Comparison of ENCODE assay signal across 12 cellular contexts in genomic region chr17:2369551-2370210, GRCh38. TPM values are rescaled to one million over a fixed set of nuclear protein-coding genes. Genes with fewer than 3 reads are reported as not detected.
A peak's percentile ranks its signal among the peaks of the same experiment; 100 is the strongest.
DNase-seq lines count a peak whose midpoint lies in the region; ATAC-seq and TF ChIP-seq lines count a peak whose summit lies in the region.
"Had no signal": no experiment of that assay in that cellular context is flagged by ENCODE, and none has a peak within 500 bp of the region (broad histone marks: within the 10 kb centered on the region; RNA-seq: fewer than 3 reads in every experiment).

No MANE protein-coding gene starts in this region.

- H3K4me1 ChIP-seq in HEK293 (ENCODE audit: control insufficient read depth, insufficient read depth, low read length) (no peaks in the 10 kb centered on the region; the same call in 1 of the 2 replicates), testis (no peaks in the 10 kb centered on the region)
- H3K4me1 ChIP-seq in effector memory CD4-positive, alpha-beta T cell (ENCODE audit: control insufficient read depth, insufficient read depth, low read length, poor library complexity, severe bottlenecking), result no peaks in the 10 kb centered on the region
- H3K4me1 ChIP-seq: ascending aorta had no signal

- no peaks in the 10 kb centered on the region for H3K4me1 Mint-ChIP-seq in central memory CD8-positive, alpha-beta T cell
- no peaks in the 10 kb centered on the region for H3K4me1 Mint-ChIP-seq in activated naive CD8-positive, alpha-beta T cell treated with anti-CD3 and anti-CD28 coated beads, Interleukin-2, amount 50 U/mL, for 24 hours
- H3K4me1 Mint-ChIP-seq: CD8-positive, alpha-beta memory T cell; stimulated activated naive CD8-positive, alpha-beta T cell treated with anti-CD3 and anti-CD28 coated beads, Interleukin-15, amount 100 ng/mL, for 72 hours had no signal

- no peak for TF ChIP-seq POLR2A in testis (IDR thresholded peaks at IDR 0.05)

- H3K36me3 ChIP-seq in BJ (ENCODE audit: control insufficient read depth, insufficient read depth, low read length), result peaks cover 21% of the 10 kb centered on the region
- peaks cover 0 to 50% of the 10 kb centered on the region in 2 experiments; a peak in 1 of 3 replicates for H3K36me3 ChIP-seq in HEK293 (ENCODE audit: control insufficient read depth in 2 of 2, insufficient read depth in 1 of 2, low read length in 2 of 2)
- H3K36me3 ChIP-seq in kidney epithelial cell (ENCODE audit: control insufficient read depth, insufficient read depth, low read length), result no peaks in the 10 kb centered on the region
- peaks cover 32% of the 10 kb centered on the region for H3K36me3 ChIP-seq in effector memory CD4-positive, alpha-beta T cell (ENCODE audit: control insufficient read depth, insufficient read depth, low read length)
- no peaks in the 10 kb centered on the region for H3K36me3 ChIP-seq in testis (ENCODE audit: low read depth, missing control alignments)

- H3K9me3 ChIP-seq in HEK293 (ENCODE audit: control insufficient read depth, insufficient read depth, low read depth, low read length) (no peaks in the 10 kb centered on the region), testis (no peaks in the 10 kb centered on the region)
- no peaks in the 10 kb centered on the region for H3K9me3 ChIP-seq in effector memory CD4-positive, alpha-beta T cell (ENCODE audit: control insufficient read depth, low read length)
- H3K9me3 ChIP-seq: ascending aorta had no signal

- TF ChIP-seq CTCF in BJ (IDR thresholded peaks at IDR 0.05; ENCODE audit: insufficient read depth, low read depth, low read length) (peak; percentile 12; the same call in 1 of the 2 replicates), HEK293 (tag by site-specific recombination; IDR thresholded peaks at IDR 0.05) (peak; percentile 65), kidney epithelial cell (IDR thresholded peaks at IDR 0.05; ENCODE audit: insufficient read depth, low read length, poor library complexity, severe bottlenecking) (peak; percentile 6), testis (IDR thresholded peaks at IDR 0.05) (no peak)

- H3K27me3 ChIP-seq in BJ (ENCODE audit: control insufficient read depth, insufficient read depth, low read length), result no peaks in the 10 kb centered on the region
- H3K27me3 ChIP-seq in kidney epithelial cell (ENCODE audit: control insufficient read depth, insufficient read depth, low read length), result no peaks in the 10 kb centered on the region
- no peaks in the 10 kb centered on the region for H3K27me3 ChIP-seq in effector memory CD4-positive, alpha-beta T cell (replicated peaks; ENCODE audit: control insufficient read depth, insufficient read depth, low read length, poor library complexity, severe bottlenecking)
- H3K27me3 ChIP-seq in testis, result no peaks in the 10 kb centered on the region
- H3K27me3 ChIP-seq: ascending aorta had no signal

- 73 to 75% methylated on average over 12 to 20 of the region's 20 CpGs for WGBS in testis, 2 donors

- no peak for DNase-seq in BJ (ENCODE audit: low read depth)
- DNase-seq in central memory CD8-positive, alpha-beta T cell (ENCODE audit: low spot score in 2 of 2), result no peak
- DNase-seq in kidney epithelial cell (ENCODE audit: low read depth), result no peak
- no peak for DNase-seq in effector memory CD4-positive, alpha-beta T cell
- DNase-seq in activated naive CD8-positive, alpha-beta T cell treated with anti-CD3 and anti-CD28 coated beads, Interleukin-2, amount 50 U/mL, for 24 hours, result no peak
- no peak for DNase-seq in testis
- no peak for DNase-seq in DMS153 (lab: John Stamatoyannopoulos, UW)
- DNase-seq: CD8-positive, alpha-beta memory T cell; NCI-H1930; stimulated activated naive CD8-positive, alpha-beta T cell treated with anti-CD3 and anti-CD28 coated beads, Interleukin-15, amount 100 ng/mL, for 72 hours had no signal

- no peaks in the 10 kb centered on the region for H3K27me3 Mint-ChIP-seq in central memory CD8-positive, alpha-beta T cell
- H3K27me3 Mint-ChIP-seq in activated naive CD8-positive, alpha-beta T cell treated with anti-CD3 and anti-CD28 coated beads, Interleukin-2, amount 50 U/mL, for 24 hours, result no peaks in the 10 kb centered on the region
- H3K27me3 Mint-ChIP-seq: CD8-positive, alpha-beta memory T cell; stimulated activated naive CD8-positive, alpha-beta T cell treated with anti-CD3 and anti-CD28 coated beads, Interleukin-15, amount 100 ng/mL, for 72 hours had no signal

- peak overlapping the region; percentile 85 for H3K27ac Mint-ChIP-seq in central memory CD8-positive, alpha-beta T cell (ENCODE audit: low read depth)
- no peak overlapping the region for H3K27ac Mint-ChIP-seq in activated naive CD8-positive, alpha-beta T cell treated with anti-CD3 and anti-CD28 coated beads, Interleukin-2, amount 50 U/mL, for 24 hours
- H3K27ac Mint-ChIP-seq: CD8-positive, alpha-beta memory T cell had no signal

- no peak overlapping the region for H3K4me3 Mint-ChIP-seq in central memory CD8-positive, alpha-beta T cell
- no peak overlapping the region for H3K4me3 Mint-ChIP-seq in activated naive CD8-positive, alpha-beta T cell treated with anti-CD3 and anti-CD28 coated beads, Interleukin-2, amount 50 U/mL, for 24 hours
- H3K4me3 Mint-ChIP-seq: CD8-positive, alpha-beta memory T cell; stimulated activated naive CD8-positive, alpha-beta T cell treated with anti-CD3 and anti-CD28 coated beads, Interleukin-15, amount 100 ng/mL, for 72 hours had no signal

- ATAC-seq in central memory CD8-positive, alpha-beta T cell (replicated peaks; ENCODE audit: extremely low read depth, poor library complexity, severe bottlenecking), result no peak
- no peak for ATAC-seq in activated naive CD8-positive, alpha-beta T cell treated with anti-CD3 and anti-CD28 coated beads, Interleukin-2, amount 50 U/mL, for 24 hours
- ATAC-seq: stimulated activated naive CD8-positive, alpha-beta T cell treated with anti-CD3 and anti-CD28 coated beads, Interleukin-15, amount 100 ng/mL, for 72 hours had no signal

- intact Hi-C loops in testis (cut with DNase I; ENCODE audit: low total_unique reads), result no loop called here

- H3K27ac ChIP-seq in HEK293 (ENCODE audit: extremely low read depth, low read depth, low read length) (no peak overlapping the region), testis (no peak overlapping the region)
- no peak overlapping the region for H3K27ac ChIP-seq in effector memory CD4-positive, alpha-beta T cell (ENCODE audit: insufficient read depth, low read length, poor library complexity, severe bottlenecking)

- H3K4me3 ChIP-seq in BJ (ENCODE audit: low read depth, low read length) (no peak overlapping the region), HEK293 (ENCODE audit: low read depth, low read length) (no peak overlapping the region), kidney epithelial cell (ENCODE audit: low read depth, low read length) (no peak overlapping the region), testis (no peak overlapping the region)
- H3K4me3 ChIP-seq in effector memory CD4-positive, alpha-beta T cell (ENCODE audit: insufficient read depth, low read depth, low read length, poor library complexity, severe bottlenecking), result no peak overlapping the region
- H3K4me3 ChIP-seq: ascending aorta had no signal

- CTCF ChIA-PET in BJ (lab: Yijun Ruan, JAX), result interaction anchor here (0.5 to 4.0 kb wide), 5 partner anchors 9 to 63 kb away, joined by 3 to 22 read pairs (median 10); no protein-coding TSS in a partner anchor
- CTCF ChIA-PET in HEK293 (lab: Yijun Ruan, JAX), result interaction anchor here (0.6 to 8.6 kb wide), 10 partner anchors 10 to 315 kb away, joined by 3 to 63 read pairs (median 6); partner anchors contain the start of gene HIC1

- POLR2A ChIA-PET in BJ (lab: Charles Lee) (no interaction called here), HEK293 (lab: Yijun Ruan, JAX) (interaction anchor here (1.8 kb wide), 1 partner anchor 13 kb away, joined by 7 read pairs; no protein-coding TSS in a partner anchor)

- no peaks in the 10 kb centered on the region for H3K9me3 Mint-ChIP-seq in central memory CD8-positive, alpha-beta T cell
- H3K9me3 Mint-ChIP-seq in activated naive CD8-positive, alpha-beta T cell treated with anti-CD3 and anti-CD28 coated beads, Interleukin-2, amount 50 U/mL, for 24 hours, result no peaks in the 10 kb centered on the region
- H3K9me3 Mint-ChIP-seq: CD8-positive, alpha-beta memory T cell; stimulated activated naive CD8-positive, alpha-beta T cell treated with anti-CD3 and anti-CD28 coated beads, Interleukin-15, amount 100 ng/mL, for 72 hours had no signal

- peaks cover 9% of the 10 kb centered on the region for H3K36me3 Mint-ChIP-seq in central memory CD8-positive, alpha-beta T cell (ENCODE audit: insufficient read depth)
- no peaks in the 10 kb centered on the region for H3K36me3 Mint-ChIP-seq in activated naive CD8-positive, alpha-beta T cell treated with anti-CD3 and anti-CD28 coated beads, Interleukin-2, amount 50 U/mL, for 24 hours (ENCODE audit: low read depth)

TF ChIP-seq in HEK293, 187 proteins besides CTCF, POLR2A, EP300 and RAD21:
- TF ChIP-seq ZNF335 (tag by site-specific recombination; conservative IDR thresholded peaks at IDR 0.05) (peak; percentile 47; the same call in 1 of the 2 replicates), ZFP69B (tag by site-specific recombination; IDR thresholded peaks at IDR 0.05) (0 out of 2 replicates have a peak, but pooled peaks have one; percentile 21), MZF1 (tag by site-specific recombination; IDR thresholded peaks at IDR 0.05; ENCODE audit: borderline replicate concordance) (no peak), ZFP41 (tag by site-specific recombination; IDR thresholded peaks at IDR 0.05; ENCODE audit: borderline replicate concordance) (no peak), SCRT2 (tag by site-specific recombination; IDR thresholded peaks at IDR 0.05) (peak; percentile 66)

RNA-seq across cellular contexts. Expression of gene MNT, which starts 31.2 kb away (rescaled TPM):
- polyA plus RNA-seq in BJ (2011; rRNA removed), result 2.4 and 3.1 TPM in 2 replicates
- 3.4 and 4.2 TPM in 2 replicates for polyA minus RNA-seq in BJ (2011; rRNA and poly(A)+ RNA removed)
- total RNA-seq in kidney epithelial cell, result 8.7 and 15.1 TPM in 2 replicates
- total RNA-seq in testis, result 10 to 100 TPM; 46.3 to 67.7 TPM
- 27.9 TPM for polyA plus RNA-seq in testis (ENCODE audit: insufficient read depth, low read depth, low replicate concordance)

RNA-seq across cellular contexts. Expression of gene SGSM2, which starts 32.4 kb away (rescaled TPM):
- 23.7 and 43.6 TPM in 2 replicates for polyA plus RNA-seq in BJ (2011; rRNA removed)
- polyA minus RNA-seq in BJ (2011; rRNA and poly(A)+ RNA removed), result 22.6 and 29.6 TPM in 2 replicates
- 24.7 and 49.4 TPM in 2 replicates for total RNA-seq in kidney epithelial cell
- total RNA-seq in testis, result 10 to 100 TPM; 80.5 to 88.9 TPM
- 54.1 TPM for polyA plus RNA-seq in testis (ENCODE audit: insufficient read depth, low read depth, low replicate concordance)

RNA-seq across cellular contexts. Expression of gene TSR1, which starts 33.4 kb away (rescaled TPM):
- 8.9 and 13.2 TPM in 2 replicates for polyA plus RNA-seq in BJ (2011; rRNA removed)
- polyA minus RNA-seq in BJ (2011; rRNA and poly(A)+ RNA removed), result 15.1 and 19.2 TPM in 2 replicates
- total RNA-seq in kidney epithelial cell, result 44.8 and 49.1 TPM in 2 replicates
- 10 to 100 TPM; 48.9 to 56.2 TPM for total RNA-seq in testis
- polyA plus RNA-seq in testis (ENCODE audit: insufficient read depth, low read depth, low replicate concordance), result 39.2 TPM

Comparison
In these comparisons a context has a peak if more than half of its experiments do, and no peak if none do; other contexts are left out.
1. CTCF ChIP-seq: peak in BJ (single experiment), HEK293 (single experiment) and kidney epithelial cell (single experiment); none in testis (0 of 3).